In genomic region chr18:10938241-10938640, GRCh38 we compare ENCODE assay signal across 26 cellular contexts.
"Had no signal": no experiment of that assay in that cellular context is flagged by ENCODE, and none has a peak within 500 bp of the region (broad histone marks: within the 10 kb centered on the region; RNA-seq: fewer than 3 reads in every experiment).

No MANE protein-coding gene starts in this region.

- H3K27me3 ChIP-seq: heart right ventricle, hepatocyte, left lung, pancreas, spleen, suprapubic skin, tibial artery, upper lobe of right lung had no signal

- H3K9me3 ChIP-seq: heart right ventricle, left lung, lower lobe of right lung, pancreas, prostate gland, thoracic aorta, tibial artery, upper lobe of right lung had no signal

- H2AFZ ChIP-seq: hepatocyte had no signal

- ATAC-seq: heart right ventricle; left cardiac atrium; left lung; lower lobe of right lung; natural killer cell; pancreas; right cardiac atrium; sciatic nerve; stimulated activated effector memory CD8-positive, alpha-beta T cell treated with anti-CD3 and anti-CD28 coated beads, Interleukin-12 subunit alpha, Interleukin-12 subunit beta, amount 100 ng/mL, for 72 hours; upper lobe of right lung had no signal

- H3K79me2 ChIP-seq: hepatocyte had no signal

- H3K4me2 ChIP-seq: hepatocyte had no signal

- H3K4me1 ChIP-seq: left lung, lower lobe of right lung, pancreas, prostate gland, suprapubic skin had no signal

- H3K4me3 ChIP-seq: heart right ventricle, hepatocyte, left lung, lower lobe of right lung, pancreas, prostate gland, spleen, suprapubic skin, thoracic aorta, tibial artery, upper lobe of right lung had no signal

- DNase-seq: heart right ventricle; kidney glomerular epithelial cell; left cardiac atrium; left lung; lower lobe of right lung; mammary epithelial cell; mesenchymal stem cell; naive B cell; natural killer cell; pancreas; posterior cingulate gyrus; retina; right cardiac atrium; small intestine; spleen; stimulated activated CD4-positive, alpha-beta T cell treated with anti-CD3 and anti-CD28 coated beads, Interleukin-4, amount 100 ng/mL, for 24 hours; stimulated activated naive CD4-positive, alpha-beta T cell; tibial artery; trophoblast cell; upper lobe of right lung had no signal

- H3K27ac ChIP-seq: heart right ventricle, hepatocyte, left lung, lower lobe of right lung, pancreas, prostate gland, spleen, suprapubic skin, thoracic aorta, tibial artery, upper lobe of right lung had no signal

- H3K36me3 ChIP-seq: heart right ventricle, left lung, lower lobe of right lung, pancreas, prostate gland, spleen, suprapubic skin, thoracic aorta, tibial artery, upper lobe of right lung had no signal
